6 cellular contexts compared by ENCODE assay signal in the genomic region with DNA sequence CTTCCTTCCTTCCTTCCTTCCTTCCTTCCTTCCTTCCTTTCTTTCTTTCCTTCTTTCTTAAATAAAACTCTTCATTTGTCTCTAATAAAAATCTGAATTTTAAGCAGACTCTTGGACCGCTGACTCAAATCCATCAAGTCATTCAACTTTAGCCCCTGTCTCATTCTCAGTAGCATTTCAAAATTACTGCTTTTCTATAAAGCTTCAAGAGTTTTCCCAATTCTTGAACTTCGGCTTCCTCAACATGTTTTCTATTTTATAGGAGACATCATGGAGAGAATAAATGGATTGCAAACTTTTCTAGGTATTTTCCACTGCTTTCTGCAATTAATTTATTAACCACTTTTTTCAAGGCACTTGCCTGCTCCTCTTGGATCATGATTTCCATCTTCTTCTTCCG.
"Had no signal": no experiment of that assay in that cellular context is flagged by ENCODE, and none has a peak within 500 bp of the region (broad histone marks: within the 10 kb centered on the region; RNA-seq: fewer than 3 reads in every experiment).

No MANE protein-coding gene starts in this region.

- H3K27me3 Mint-ChIP-seq: IgD-negative memory B cell had no signal

- H3K27ac Mint-ChIP-seq: IgD-negative memory B cell had no signal

- H3K27ac ChIP-seq: HL-60 had no signal

- H3K36me3 Mint-ChIP-seq: IgD-negative memory B cell had no signal

- H3K4me1 Mint-ChIP-seq: IgD-negative memory B cell had no signal

- H3K4me3 Mint-ChIP-seq: IgD-negative memory B cell had no signal

- DNase-seq: IMR-90, KBM-7, KG1 had no signal

- H3K4me3 ChIP-seq: K562 had no signal

- H3K9me3 Mint-ChIP-seq: IgD-negative memory B cell had no signal
